In genomic region chr9:131500939-131501541, GRCh38 we compare ENCODE assay signal across 8 cellular contexts. TPM values are rescaled to one million over a fixed set of nuclear protein-coding genes. Genes with fewer than 3 reads are reported as not detected.
DNase-seq lines count a peak whose midpoint lies in the region; ATAC-seq and TF ChIP-seq lines count a peak whose summit lies in the region.

No MANE protein-coding gene starts in this region.

- DNase-seq in HPDE6-E6E7 (ENCODE audit: extremely low spot score): peak; percentile 42
- peak; percentile 51 for DNase-seq in T-helper 22 cell (ENCODE audit: low read depth)
- DNase-seq in cardiac fibroblast (ENCODE audit: low read depth in 2 of 2): peak; percentile 16 to 49
- DNase-seq in stimulated activated CD4-positive, alpha-beta T cell treated with anti-CD3 and anti-CD28 coated beads, Interleukin-4, amount 100 ng/mL, for 1 hour: peak; percentile 41
- DNase-seq in NCI-H2081 (lab: John Stamatoyannopoulos, UW): no peak
- no peak for DNase-seq in iPS-NIHi11 (ENCODE audit: low spot score)
- no peak for DNase-seq in lower lobe of right lung
- DNase-seq in foreskin melanocyte: no peak

- H3K27me3 ChIP-seq in lower lobe of right lung (ENCODE audit: low read depth): no peaks in the 10 kb centered on the region

- intact Hi-C loops in lower lobe of right lung (cut with DNase I): no loop called here

- no peak for ATAC-seq in lower lobe of right lung

- H3K4me3 ChIP-seq in cardiac fibroblast (replicated peaks in 1 of 2; ENCODE audit: low read depth in 2 of 2, low read length in 2 of 2): no peak overlapping the region
- no peak overlapping the region for H3K4me3 ChIP-seq in lower lobe of right lung

- H3K27ac ChIP-seq in lower lobe of right lung: no peak overlapping the region

- TF ChIP-seq CTCF in cardiac fibroblast (IDR thresholded peaks at IDR 0.05; ENCODE audit: low read depth, low read length) (no peak), lower lobe of right lung (IDR thresholded peaks at IDR 0.05) (no peak)

- H3K36me3 ChIP-seq in lower lobe of right lung: peaks cover 43% of the 10 kb centered on the region

- H3K4me1 ChIP-seq in lower lobe of right lung: peaks cover 28% of the 10 kb centered on the region

- H3K9me3 ChIP-seq in lower lobe of right lung: no peaks in the 10 kb centered on the region

RNA-seq across cellular contexts. Expression of gene POMT1, which starts 1.7 kb away (rescaled TPM):
- 25.9 TPM for total RNA-seq in lower lobe of right lung

RNA-seq across cellular contexts. Expression of gene UCK1, which starts 30.0 kb away (rescaled TPM):
- total RNA-seq in lower lobe of right lung: 25.9 TPM

RNA-seq across cellular contexts. Expression of gene PRRT1B, which starts 44.3 kb away (rescaled TPM):
- total RNA-seq in lower lobe of right lung: 6.3 TPM

Comparison
In these comparisons a context has a peak if more than half of its experiments do, and no peak if none do; other contexts are left out.
1. DNase-seq: peak in HPDE6-E6E7 (single experiment), T-helper 22 cell (single experiment), cardiac fibroblast (2 of 2) and stimulated activated CD4-positive, alpha-beta T cell treated with anti-CD3 and anti-CD28 coated beads, Interleukin-4, amount 100 ng/mL, for 1 hour (single experiment); none in NCI-H2081 (0 of 2), iPS-NIHi11 (single experiment), lower lobe of right lung (single experiment) and foreskin melanocyte (single experiment).